In the genomic region with DNA sequence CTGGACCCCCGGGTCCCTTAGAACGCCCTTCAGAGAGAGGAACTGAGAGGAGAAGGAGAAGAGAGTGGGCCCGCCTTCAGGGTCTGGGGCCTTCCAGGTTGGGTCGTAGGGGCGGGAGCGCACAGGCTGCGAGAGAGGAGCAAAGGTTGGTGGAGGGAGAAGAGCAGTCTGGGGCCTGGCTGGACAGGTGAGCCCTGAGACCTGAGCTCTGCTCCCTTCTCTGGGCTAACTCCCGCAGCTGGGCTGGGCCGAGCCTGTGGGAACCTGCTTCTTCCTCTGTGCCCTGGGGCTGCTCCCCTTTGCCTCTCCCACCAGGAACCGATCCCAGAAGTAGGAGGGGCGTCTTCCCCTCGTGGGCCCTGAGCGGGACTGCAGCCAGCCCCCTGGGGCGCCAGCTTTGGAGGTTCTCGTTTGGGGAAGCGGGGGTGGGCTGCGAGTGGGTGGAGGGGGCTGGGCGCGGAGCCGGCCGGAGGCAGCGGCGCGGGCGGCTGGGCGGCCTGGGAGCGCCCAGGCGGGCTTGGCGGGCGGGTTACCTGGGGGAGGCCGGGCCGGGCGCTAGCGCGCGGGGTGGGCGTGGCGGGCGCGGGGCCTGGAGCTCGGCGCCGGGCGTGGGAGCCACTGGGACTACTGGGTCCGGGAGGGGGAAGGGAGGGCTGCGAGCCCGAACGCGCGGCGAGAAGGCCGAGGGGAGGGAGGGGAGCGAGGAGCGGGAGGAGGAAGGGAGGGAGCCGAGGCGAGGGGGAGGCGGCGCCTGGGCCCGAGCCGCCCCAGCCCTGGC, we compare ENCODE assay signal across 8 cellular contexts. TPM values are rescaled to one million over a fixed set of nuclear protein-coding genes. Genes with fewer than 3 reads are reported as not detected.
DNase-seq lines count a peak whose midpoint lies in the region; ATAC-seq and TF ChIP-seq lines count a peak whose summit lies in the region.

Gene DDR1, plus strand, starts transcription at position 777 of the 778 bp plus-strand sequence. CDS start 4,211 bp downstream, outside the sequence.

- H3K27me3 ChIP-seq in Karpas-422 (ENCODE audit: low read length) (no peaks in the 10 kb centered on the region), brain microvascular endothelial cell (replicated peaks) (no peaks in the 10 kb centered on the region), iPS DF 6.9 (ENCODE audit: control insufficient read depth, insufficient read depth, low read length) (no peaks in the 10 kb centered on the region)

- in situ Hi-C loops in brain microvascular endothelial cell (cut with HindIII; ENCODE audit: low pct_ligation_motif_present, low sequenced_read_pairs) = no loop called here

- H3K36me3 ChIP-seq in Karpas-422 (ENCODE audit: insufficient read depth, low read length) (no peaks in the 10 kb centered on the region), brain microvascular endothelial cell (replicated peaks) (no peaks in the 10 kb centered on the region), iPS DF 6.9 (ENCODE audit: control insufficient read depth, insufficient read depth, low read length) (0 out of 2 replicates have a peak, but pooled peaks cover 1% of the 10 kb centered on the region)

- H3K79me2 ChIP-seq in Karpas-422 (ENCODE audit: low read length) = no peaks in the 10 kb centered on the region

- peak within 1 kb of the TSS; percentile 41; the same call in 1 of the 2 replicates for H3K9ac ChIP-seq in Karpas-422 (ENCODE audit: low read length)

- H4K20me1 ChIP-seq in Karpas-422 (ENCODE audit: insufficient read depth, low read depth, low read length) = no peaks in the 10 kb centered on the region

- H3K9me3 ChIP-seq in Karpas-422 (ENCODE audit: low read length) (no peaks in the 10 kb centered on the region), iPS DF 6.9 (ENCODE audit: control insufficient read depth, insufficient read depth, low read length) (no peaks in the 10 kb centered on the region)

- H3K27ac ChIP-seq in Karpas-422 (ENCODE audit: low read length) (no peak within 1 kb of the TSS), brain microvascular endothelial cell (no peak within 1 kb of the TSS), iPS DF 6.9 (ENCODE audit: low read length) (no peak within 1 kb of the TSS)

- no peak within 1 kb of the TSS for H2AFZ ChIP-seq in Karpas-422 (ENCODE audit: low read length)

- H3K4me3 ChIP-seq in Karpas-422 (ENCODE audit: low read length) (peak within 1 kb of the TSS; percentile 49; the same call in 1 of the 2 replicates), brain microvascular endothelial cell (ENCODE audit: low read depth, low read length) (peak within 1 kb of the TSS; percentile 62), iPS DF 6.9 (ENCODE audit: low read length) (peak within 1 kb of the TSS; percentile 73)

- TF ChIP-seq CTCF in brain microvascular endothelial cell (IDR thresholded peaks at IDR 0.05; ENCODE audit: low read depth, low read length, missing control alignments) = peak; percentile 10

- peak; percentile 70 for DNase-seq in Daoy (ENCODE audit: low read depth)
- DNase-seq in Karpas-422 = peak; percentile 51
- peak; percentile 18 to 31 (median 30) for DNase-seq in T-helper 2 cell
- peak; percentile 12 for DNase-seq in brain microvascular endothelial cell
- DNase-seq in iPS DF 6.9 (ENCODE audit: low read depth, low spot score) = no peak
- peak; percentile 53 for DNase-seq in renal cortical epithelial cell (ENCODE audit: low read depth)
- DNase-seq in NK-92 treated with Interleukin-12 subunit alpha and Interleukin-12 subunit beta, amount 100 ng/mL, for 24 hours (lab: John Stamatoyannopoulos, UW) = no peak

- peak within 1 kb of the TSS; percentile 61 for H3K4me2 ChIP-seq in Karpas-422 (ENCODE audit: low read depth, low read length, poor library complexity, severe bottlenecking)

- ATAC-seq in GM18520 (IDR thresholded peaks at IDR 0.05; ENCODE audit: unreplicated experiment) = no peak

- no peaks in the 10 kb centered on the region for H3K9me2 ChIP-seq in Karpas-422 (replicated peaks; ENCODE audit: insufficient read depth, low read length)

- no CpG with 5 or more reads among the region's 60 CpGs for WGBS in iPS DF 6.9 (ENCODE audit: insufficient coverage, insufficient read length)

- H3K4me1 ChIP-seq in Karpas-422 (ENCODE audit: low read length) = peaks cover 22% of the 10 kb centered on the region
- peaks cover 20% of the 10 kb centered on the region for H3K4me1 ChIP-seq in iPS DF 6.9 (ENCODE audit: control insufficient read depth, insufficient read depth, low read length)

RNA-seq across cellular contexts. Expression of gene DDR1, which starts in this region (rescaled TPM):
- total RNA-seq in Daoy (2014; rRNA removed; shearing (Covaris generic)) = 12.7 and 25.0 TPM in 2 replicates
- 0.15 and 0.25 TPM in 2 replicates for total RNA-seq in Karpas-422 (2014; rRNA removed; shearing (Covaris generic); ENCODE audit: low replicate concordance)
- 165 and 197 TPM in 2 replicates for total RNA-seq in renal cortical epithelial cell

Comparison
In these comparisons a context has a peak if more than half of its experiments do, and no peak if none do; other contexts are left out.
1. Peak in DNase-seq, H3K4me3 ChIP-seq, H3K9ac ChIP-seq and H3K4me2 ChIP-seq in Karpas-422; RNA of the gene not detected or under 1 TPM.
2. DNase-seq: peak in Daoy (single experiment), T-helper 2 cell (5 of 5), brain microvascular endothelial cell (single experiment) and renal cortical epithelial cell (single experiment); none in iPS DF 6.9 (single experiment) and NK-92 treated with Interleukin-12 subunit alpha and Interleukin-12 subunit beta, amount 100 ng/mL, for 24 hours (single experiment).
3. Peak in every context shown above with its lines, with median percentiles within 50 percentile points of each other: H3K4me3 ChIP-seq.